Comparison of ENCODE assay signal across 11 cellular contexts in genomic region chr5:142894749-142895148, GRCh38.
DNase-seq lines count a peak whose midpoint lies in the region; ATAC-seq and TF ChIP-seq lines count a peak whose summit lies in the region.
"Had no signal": no experiment of that assay in that cellular context is flagged by ENCODE, and none has a peak within 500 bp of the region (broad histone marks: within the 10 kb centered on the region; RNA-seq: fewer than 3 reads in every experiment).

No MANE protein-coding gene starts in this region.

- TF ChIP-seq POLR2A in HCT116 (IDR thresholded peaks at IDR 0.05; ENCODE audit: borderline replicate concordance, extremely low read depth, insufficient read depth, insufficient read length), result no peak

- no peak overlapping the region for H2BK120ac ChIP-seq in neuronal stem cell (ENCODE audit: low read depth, low read length)

- BruUV-seq in HCT116 (replicated peaks; lab: Mats Ljungman, UMichigan), result no TSS peak

- no peak overlapping the region for H2BK5ac ChIP-seq in neuronal stem cell (ENCODE audit: low read length)

- H2BK15ac ChIP-seq in neuronal stem cell (ENCODE audit: low read length), result no peak overlapping the region

- H2AK5ac ChIP-seq in neuronal stem cell (ENCODE audit: low read depth, low read length), result no peak overlapping the region

- RAD21 ChIA-PET in HCT116 (lab: Charles Lee; ENCODE audit: low non-redundant PET in 1 of 2, low total read pairs in 2 of 2, uncharacterized antibody in 2 of 2, unreplicated experiment in 2 of 2), result no interaction called here

- H3K79me1 ChIP-seq in neuronal stem cell (ENCODE audit: low read depth, low read length), result no peaks in the 10 kb centered on the region

- POLR2A ChIA-PET in HCT116 (lab: Charles Lee), result no interaction called here
- POLR2A ChIA-PET in RWPE1 (lab: Yijun Ruan, JAX; ENCODE audit: low non-redundant PET), result no interaction called here

- H3K4ac ChIP-seq in neuronal stem cell (ENCODE audit: low read length), result no peak overlapping the region

- intact Hi-C loops in HCT116 (cut with micrococcal nuclease), result no loop called here

- no peak overlapping the region for H3K27ac ChIP-seq in HCT116 (ENCODE audit: low read depth, low read length)
- peak overlapping the region; percentile 12 for H3K27ac ChIP-seq in iPS-20b (ENCODE audit: low read length)
- no peak overlapping the region for H3K27ac ChIP-seq in neuronal stem cell (replicated peaks; ENCODE audit: low read length)
- H3K27ac ChIP-seq in RWPE1, result no peak overlapping the region
- H3K27ac ChIP-seq: skin epidermis had no signal

- TF ChIP-seq RAD21 in HCT116 (IDR thresholded peaks at IDR 0.05; ENCODE audit: low read depth), result no peak

- H3K27me3 ChIP-seq in HCT116 (ENCODE audit: insufficient read depth, low read length) (no peaks in the 10 kb centered on the region), iPS-20b (ENCODE audit: insufficient read depth, low read length) (no peaks in the 10 kb centered on the region), neuronal stem cell (ENCODE audit: control insufficient read depth in 3 of 3, insufficient read depth in 3 of 3, low read depth in 1 of 3, low read length in 3 of 3) (no peaks in the 10 kb centered on the region)

- no peaks in the 10 kb centered on the region for H3K79me2 ChIP-seq in HCT116 (ENCODE audit: insufficient read depth, low read length)

- H3K4me2 ChIP-seq in HCT116 (ENCODE audit: low read length), result peak overlapping the region; percentile 31; the same call in 1 of the 2 replicates
- no peak overlapping the region for H3K4me2 ChIP-seq in neuronal stem cell (ENCODE audit: insufficient read depth, low read length, poor library complexity, severe bottlenecking)

- no peak overlapping the region for H3K18ac ChIP-seq in neuronal stem cell (ENCODE audit: low read length)

- DNase-seq in ACHN (peak; percentile 33), HCT116 (ENCODE audit: low read depth, low spot score) (no peak), cardiac fibroblast (ENCODE audit: low read depth in 2 of 2) (peak; percentile 46 to 58), neuronal stem cell (ENCODE audit: low spot score) (no peak), SW 1271 (lab: John Stamatoyannopoulos, UW) (no peak), RWPE1 (ENCODE audit: low spot score) (no peak)
- DNase-seq: Calu3, mesenchymal stem cell had no signal

- H3K14ac ChIP-seq in neuronal stem cell (ENCODE audit: low read length), result no peak overlapping the region

- no peaks in the 10 kb centered on the region for H3K36me3 ChIP-seq in HCT116 (ENCODE audit: control insufficient read depth in 1 of 2, insufficient read depth in 2 of 2, low read length in 2 of 2)
- peaks cover 10% of the 10 kb centered on the region; the same call in 1 of the 2 replicates for H3K36me3 ChIP-seq in iPS-20b (ENCODE audit: insufficient read depth, low read depth, low read length)
- H3K36me3 ChIP-seq in neuronal stem cell (replicated peaks in 1 of 2; ENCODE audit: control insufficient read depth in 2 of 2, insufficient read depth in 2 of 2, low read length in 2 of 2), result peaks cover 0 to 1% of the 10 kb centered on the region in 2 donors

- H3K4me1 ChIP-seq in HCT116 (ENCODE audit: control insufficient read depth in 1 of 2, insufficient read depth in 2 of 2, low read length in 2 of 2) (peaks cover 21 to 43% of the 10 kb centered on the region in 2 experiments), iPS-20b (ENCODE audit: insufficient read depth, low read length) (peaks cover 29% of the 10 kb centered on the region; the same call in 1 of the 2 replicates), neuronal stem cell (ENCODE audit: control insufficient read depth in 2 of 2, insufficient read depth in 1 of 2, low read depth in 1 of 2, low read length in 2 of 2) (peaks cover 3% of the 10 kb centered on the region in 2 donors)

- ATAC-seq in HCT116 (no peak), GM19324 (IDR thresholded peaks at IDR 0.05; ENCODE audit: low FRiP score, unreplicated experiment) (no peak)

- H3K9me3 ChIP-seq in HCT116 (ENCODE audit: control insufficient read depth in 1 of 2, insufficient read depth in 1 of 2, low read depth in 1 of 2, low read length in 2 of 2) (no peaks in the 10 kb centered on the region), iPS-20b (ENCODE audit: insufficient read depth, low read depth, low read length) (no peaks in the 10 kb centered on the region), neuronal stem cell (replicated peaks in 1 of 2; ENCODE audit: control insufficient read depth in 2 of 2, insufficient read depth in 1 of 2, low read depth in 1 of 2, low read length in 2 of 2) (no peaks in the 10 kb centered on the region)

- CTCF ChIA-PET in HCT116 (lab: Charles Lee) (no interaction called here), RWPE1 (lab: Yijun Ruan, JAX) (no interaction called here)

- H2BK12ac ChIP-seq in neuronal stem cell (ENCODE audit: low read length), result no peak overlapping the region

- no peak for TF ChIP-seq CTCF in HCT116 (IDR thresholded peaks at IDR 0.05 in 2 of 3, conservative IDR thresholded peaks at IDR 0.05 in 1 of 3; ENCODE audit: borderline replicate concordance in 1 of 3, insufficient read depth in 1 of 3, low read depth in 2 of 3, low read length in 2 of 3)
- no peak for TF ChIP-seq CTCF in cardiac fibroblast (IDR thresholded peaks at IDR 0.05; ENCODE audit: low read depth, low read length)
- TF ChIP-seq CTCF in RWPE1 (conservative IDR thresholded peaks at IDR 0.05; ENCODE audit: low read depth), result no peak

- H2AFZ ChIP-seq in HCT116 (ENCODE audit: low read depth, low read length, poor library complexity, severe bottlenecking) (no peak overlapping the region), neuronal stem cell (ENCODE audit: low read length) (no peak overlapping the region)

- no peak overlapping the region for H4K8ac ChIP-seq in neuronal stem cell (ENCODE audit: low read depth, low read length)

- no peaks in the 10 kb centered on the region for H3K9me2 ChIP-seq in HCT116 (ENCODE audit: insufficient read depth)

- H4K20me1 ChIP-seq in HCT116 (ENCODE audit: insufficient read depth), result no peaks in the 10 kb centered on the region

- in situ Hi-C loops in ACHN (cut with HindIII; ENCODE audit: low pct_ligation_motif_present, low pct_unique_long_range_greater_than_20kb, low sequenced_read_pairs), result loop anchor here (25.0 kb wide), 1 partner anchor 157 kb away; no protein-coding TSS in a partner anchor

- H3K23ac ChIP-seq in neuronal stem cell (ENCODE audit: low read depth, low read length, poor library complexity), result no peak overlapping the region

- no peak overlapping the region for H4K91ac ChIP-seq in neuronal stem cell (ENCODE audit: low read depth, low read length, poor library complexity)

- H3K4me3 ChIP-seq in HCT116 (replicated peaks in 1 of 2; ENCODE audit: low read depth in 1 of 2, low read length in 2 of 2), result no peak overlapping the region
- H3K4me3 ChIP-seq in cardiac fibroblast (replicated peaks in 1 of 2; ENCODE audit: low read depth in 2 of 2, low read length in 2 of 2), result no peak overlapping the region
- H3K4me3 ChIP-seq in iPS-20b (ENCODE audit: low read length), result no peak overlapping the region
- no peak overlapping the region for H3K4me3 ChIP-seq in neuronal stem cell (ENCODE audit: low read length in 2 of 2)
- H3K4me3 ChIP-seq: skin epidermis had no signal

- H3K9ac ChIP-seq in HCT116 (ENCODE audit: low read length) (no peak overlapping the region), iPS-20b (ENCODE audit: low read depth, low read length) (no peak overlapping the region; the same call in 1 of the 2 replicates), neuronal stem cell (ENCODE audit: low read depth, low read length, poor library complexity) (no peak overlapping the region)

- WGBS in neuronal stem cell (ENCODE audit: extremely low coverage in 2 of 2, insufficient read length in 2 of 2, insufficient replicate concordance in 1 of 2), 2 donors, result no CpG with 5 or more reads among the region's 1 CpG

TF ChIP-seq in HCT116, 20 proteins besides CTCF, POLR2A, EP300 and RAD21:
- TF ChIP-seq EZH2 (IDR thresholded peaks at IDR 0.05) (no peak), SP1 (IDR thresholded peaks at IDR 0.05; ENCODE audit: low read depth) (no peak), SRF (IDR thresholded peaks at IDR 0.05; ENCODE audit: low read depth) (no peak), ZNF274 (IDR thresholded peaks at IDR 0.05; ENCODE audit: low read depth, low read length) (no peak), SIN3A (IDR thresholded peaks at IDR 0.05; ENCODE audit: low read depth) (no peak), CEBPB (IDR thresholded peaks at IDR 0.05; ENCODE audit: low read depth) (no peak), ELF1 (IDR thresholded peaks at IDR 0.05; ENCODE audit: borderline replicate concordance, low read depth) (no peak), EGR1 (IDR thresholded peaks at IDR 0.05; ENCODE audit: low read depth) (no peak), CBX3 (IDR thresholded peaks at IDR 0.05; ENCODE audit: low read depth) (no peak), JUND (IDR thresholded peaks at IDR 0.05) (no peak), YY1 (IDR thresholded peaks at IDR 0.05; ENCODE audit: extremely low read depth, insufficient replicate concordance, low read depth, low read length) (no peak)
- TF ChIP-seq, protein P1, sequence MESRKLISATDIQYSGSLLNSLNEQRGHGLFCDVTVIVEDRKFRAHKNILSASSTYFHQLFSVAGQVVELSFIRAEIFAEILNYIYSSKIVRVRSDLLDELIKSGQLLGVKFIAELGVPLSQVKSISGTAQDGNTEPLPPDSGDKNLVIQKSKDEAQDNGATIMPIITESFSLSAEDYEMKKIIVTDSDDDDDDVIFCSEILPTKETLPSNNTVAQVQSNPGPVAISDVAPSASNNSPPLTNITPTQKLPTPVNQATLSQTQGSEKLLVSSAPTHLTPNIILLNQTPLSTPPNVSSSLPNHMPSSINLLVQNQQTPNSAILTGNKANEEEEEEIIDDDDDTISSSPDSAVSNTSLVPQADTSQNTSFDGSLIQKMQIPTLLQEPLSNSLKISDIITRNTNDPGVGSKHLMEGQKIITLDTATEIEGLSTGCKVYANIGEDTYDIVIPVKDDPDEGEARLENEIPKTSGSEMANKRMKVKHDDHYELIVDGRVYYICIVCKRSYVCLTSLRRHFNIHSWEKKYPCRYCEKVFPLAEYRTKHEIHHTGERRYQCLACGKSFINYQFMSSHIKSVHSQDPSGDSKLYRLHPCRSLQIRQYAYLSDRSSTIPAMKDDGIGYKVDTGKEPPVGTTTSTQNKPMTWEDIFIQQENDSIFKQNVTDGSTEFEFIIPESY (IDR thresholded peaks at IDR 0.05; ENCODE audit: extremely low read depth, insufficient replicate concordance, low read length), result no peak
- TF ChIP-seq, protein P2, sequence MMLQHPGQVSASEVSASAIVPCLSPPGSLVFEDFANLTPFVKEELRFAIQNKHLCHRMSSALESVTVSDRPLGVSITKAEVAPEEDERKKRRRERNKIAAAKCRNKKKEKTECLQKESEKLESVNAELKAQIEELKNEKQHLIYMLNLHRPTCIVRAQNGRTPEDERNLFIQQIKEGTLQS (IDR thresholded peaks at IDR 0.05), result no peak
- TF ChIP-seq, protein P3, sequence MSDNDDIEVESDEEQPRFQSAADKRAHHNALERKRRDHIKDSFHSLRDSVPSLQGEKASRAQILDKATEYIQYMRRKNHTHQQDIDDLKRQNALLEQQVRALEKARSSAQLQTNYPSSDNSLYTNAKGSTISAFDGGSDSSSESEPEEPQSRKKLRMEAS (IDR thresholded peaks at IDR 0.05), result no peak

Comparison
In these comparisons a context has a peak if more than half of its experiments do, and no peak if none do; other contexts are left out.
1. DNase-seq: peak in ACHN (single experiment) and cardiac fibroblast (2 of 2); none in HCT116 (single experiment), neuronal stem cell (single experiment), SW 1271 (0 of 2) and RWPE1 (single experiment).